In the genomic region with DNA sequence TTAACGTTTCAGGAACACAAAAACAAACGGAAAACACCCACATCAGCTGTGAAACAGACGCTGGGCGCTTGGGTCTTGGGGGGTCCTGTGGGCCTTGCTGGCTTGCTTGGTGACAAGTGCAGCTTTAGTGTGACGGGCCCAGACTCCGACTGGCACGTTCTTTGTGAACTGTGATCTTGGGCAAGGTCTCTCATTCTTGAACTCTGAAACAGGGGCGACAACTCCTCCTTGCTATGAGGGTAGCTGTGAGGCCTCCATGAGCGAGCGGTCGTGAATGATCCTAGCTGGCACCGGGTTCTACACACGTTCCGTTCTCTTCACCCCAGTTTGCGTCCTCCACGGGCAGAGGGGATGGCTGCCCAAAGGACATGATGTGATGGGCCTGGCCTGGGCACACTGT, we compare ENCODE assay signal across 19 cellular contexts. TPM values are rescaled to one million over a fixed set of nuclear protein-coding genes. Genes with fewer than 3 reads are reported as not detected.
A peak's percentile ranks its signal among the peaks of the same experiment; 100 is the strongest.
DNase-seq lines count a peak whose midpoint lies in the region; ATAC-seq and TF ChIP-seq lines count a peak whose summit lies in the region.
"Had no signal": no experiment of that assay in that cellular context is flagged by ENCODE, and none has a peak within 500 bp of the region (broad histone marks: within the 10 kb centered on the region; RNA-seq: fewer than 3 reads in every experiment).

No MANE protein-coding gene starts in this region.

- 91% methylated on average over 16 of the region's 16 CpGs for WGBS in hepatocyte (ENCODE audit: low lambda C conversion rate, missing lambda C conversion rate)
- WGBS in prostate gland, result 88% methylated on average over 16 of the region's 16 CpGs
- 78% methylated on average over 16 of the region's 16 CpGs for WGBS in urinary bladder

- peaks cover 5 to 10% of the 10 kb centered on the region in 2 donors for H3K4me1 Mint-ChIP-seq in immature natural killer cell

- H3K27me3 ChIP-seq in left ventricle myocardium inferior (ENCODE audit: low read depth) (no peaks in the 10 kb centered on the region), hepatocyte (no peaks in the 10 kb centered on the region), prostate gland (replicated peaks; ENCODE audit: insufficient read depth) (no peaks in the 10 kb centered on the region)

- H3K9me2 ChIP-seq in hepatocyte (replicated peaks; ENCODE audit: insufficient read depth), result no peaks in the 10 kb centered on the region

- H3K27ac ChIP-seq in left ventricle myocardium inferior (replicated peaks) (peak overlapping the region; percentile 87), hepatocyte (peak overlapping the region; percentile 74), prostate gland (peak overlapping the region; percentile 60), urinary bladder (ENCODE audit: low read depth) (peak overlapping the region; percentile 4)
- H3K27ac ChIP-seq: KMS-11 had no signal

- H3K9me3 ChIP-seq in left ventricle myocardium inferior (replicated peaks) (no peaks in the 10 kb centered on the region), hepatocyte (ENCODE audit: low read depth) (no peaks in the 10 kb centered on the region), prostate gland (no peaks in the 10 kb centered on the region)

- H4K20me1 ChIP-seq in hepatocyte (ENCODE audit: insufficient read depth, poor library complexity, severe bottlenecking), result no peaks in the 10 kb centered on the region

- H3K4me1 ChIP-seq in left ventricle myocardium inferior, result peaks cover 39% of the 10 kb centered on the region
- H3K4me1 ChIP-seq in hepatocyte (ENCODE audit: insufficient read depth), result peaks cover 12% of the 10 kb centered on the region
- H3K4me1 ChIP-seq in prostate gland (replicated peaks), result peaks cover 4% of the 10 kb centered on the region
- peaks cover 1% of the 10 kb centered on the region for H3K4me1 ChIP-seq in urinary bladder (ENCODE audit: insufficient read depth)

- H3K4me2 ChIP-seq in hepatocyte, result no peak overlapping the region
- H3K4me2 ChIP-seq: KMS-11 had no signal

- H3K4me3 ChIP-seq in left ventricle myocardium inferior (peak overlapping the region; percentile 49), hepatocyte (no peak overlapping the region), prostate gland (no peak overlapping the region), urinary bladder (ENCODE audit: low read depth, low read length) (no peak overlapping the region)

- H3K36me3 ChIP-seq in left ventricle myocardium inferior, result peaks cover 32% of the 10 kb centered on the region
- no peaks in the 10 kb centered on the region for H3K36me3 ChIP-seq in hepatocyte (replicated peaks; ENCODE audit: insufficient read depth, low read depth)
- peaks cover 0 to 5% of the 10 kb centered on the region in 2 donors for H3K36me3 ChIP-seq in prostate gland
- peaks cover 2% of the 10 kb centered on the region for H3K36me3 ChIP-seq in urinary bladder (ENCODE audit: insufficient read depth)

- peaks cover 0 to 3% (median 0%) of the 10 kb centered on the region in 3 donors for H3K27me3 Mint-ChIP-seq in immature natural killer cell (ENCODE audit: low read depth in 3 of 3)
- H3K27me3 Mint-ChIP-seq: CD8-positive, alpha-beta memory T cell had no signal

- no peak overlapping the region for H3K27ac Mint-ChIP-seq in immature natural killer cell
- H3K27ac Mint-ChIP-seq: CD8-positive, alpha-beta memory T cell had no signal

- H3K9me3 Mint-ChIP-seq in immature natural killer cell, result no peaks in the 10 kb centered on the region
- H3K9me3 Mint-ChIP-seq: CD8-positive, alpha-beta memory T cell had no signal

- ATAC-seq in left ventricle myocardium superior, result no peak

- H2AFZ ChIP-seq in hepatocyte, result no peak overlapping the region

- no peak overlapping the region for H3K4me3 Mint-ChIP-seq in immature natural killer cell
- H3K4me3 Mint-ChIP-seq: CD8-positive, alpha-beta memory T cell had no signal

- no peak for TF ChIP-seq POLR2A in prostate gland (IDR thresholded peaks at IDR 0.05)

- peaks cover 7 to 17% (median 16%) of the 10 kb centered on the region in 3 donors for H3K36me3 Mint-ChIP-seq in immature natural killer cell

- TF ChIP-seq CTCF in left ventricle myocardium inferior (IDR thresholded peaks at IDR 0.05; ENCODE audit: borderline replicate concordance), result no peak
- no peak for TF ChIP-seq CTCF in hepatocyte (IDR thresholded peaks at IDR 0.05; ENCODE audit: poor library complexity)
- no peak for TF ChIP-seq CTCF in prostate gland (IDR thresholded peaks at IDR 0.05)

- no peak for DNase-seq in left ventricle myocardium inferior
- no peak for DNase-seq in left ventricle myocardium superior
- no peak for DNase-seq in hepatocyte (ENCODE audit: low spot score)
- DNase-seq in prostate gland (ENCODE audit: low spot score), result no peak
- no peak for DNase-seq in AML-193 (lab: John Stamatoyannopoulos, UW)
- no peak for DNase-seq in immature natural killer cell
- DNase-seq in NCI-H2081 treated with DMSO at 0.1 percent for 48 hours (lab: John Stamatoyannopoulos, UW), result no peak
- DNase-seq: activated CD4-positive, alpha-beta T cell treated with anti-CD3 and anti-CD28 coated beads for 4 hours; activated CD8-positive, alpha-beta memory T cell treated with anti-CD3 and anti-CD28 coated beads, Interleukin-2, amount 50 U/mL, for 4 hours; CD8-positive, alpha-beta memory T cell; DMS79; erythroblast; NCI-H1092 treated with DMSO at 0.1 percent for 48 hours; NCI-H774; nucleus accumbens had no signal

- peaks cover 2% of the 10 kb centered on the region for H3K79me2 ChIP-seq in hepatocyte

- intact Hi-C loops in left ventricle myocardium inferior (cut with micrococcal nuclease) (no loop called here), left ventricle myocardium superior (cut with micrococcal nuclease) (no loop called here), prostate gland (cut with DNase I) (loop anchor here (10.0 kb wide), 1 partner anchor 59 kb away; no protein-coding TSS in a partner anchor)

RNA-seq across cellular contexts. Expression of gene COLEC11, which starts 8.7 kb away (rescaled TPM):
- total RNA-seq in left ventricle myocardium inferior (4.9 TPM), left ventricle myocardium superior (2.1 TPM), hepatocyte (22.6 TPM in 2 replicates), prostate gland (10 to 100 TPM in 1 of 2 donors, 1 to 10 TPM in 1; 2.9 to 10.5 TPM), urinary bladder (2.9 TPM)
- polyA plus RNA-seq in hepatocyte (20.9 and 21.5 TPM in 2 replicates), urinary bladder (23.1 TPM), immature natural killer cell (not detected)
- total RNA-seq: kidney epithelial cell, mononuclear cell had no signal
- polyA plus RNA-seq: CD8-positive, alpha-beta memory T cell had no signal

RNA-seq across cellular contexts. Expression of gene RPS7, which starts 11.2 kb away (rescaled TPM):
- total RNA-seq in left ventricle myocardium inferior (583 TPM), left ventricle myocardium superior (574 TPM), hepatocyte (3,340 and 3,712 TPM in 2 replicates), prostate gland (1,000 to 10,000 TPM; 1,200 to 3,706 TPM), urinary bladder (1,697 TPM)
- polyA plus RNA-seq in hepatocyte (400 and 446 TPM in 2 replicates), urinary bladder (1,568 TPM), immature natural killer cell (1,000 to 10,000 TPM in 1 of 3 donors, 100 to 1,000 TPM in 2; 479 to 1,432 (median 642) TPM)

RNA-seq across cellular contexts. Expression of gene RNASEH1, which starts 28.1 kb away (rescaled TPM):
- total RNA-seq in left ventricle myocardium inferior (20.9 TPM), left ventricle myocardium superior (22.9 TPM), hepatocyte (15.3 and 16.6 TPM in 2 replicates), prostate gland (10 to 100 TPM; 19.1 to 31.5 TPM), urinary bladder (18.1 TPM)
- polyA plus RNA-seq in hepatocyte (25.6 and 26.9 TPM in 2 replicates), urinary bladder (22.2 TPM), immature natural killer cell (10 to 100 TPM; 26.6 to 43.2 (median 41.6) TPM)

Comparison
In these comparisons a context has a peak if more than half of its experiments do, and no peak if none do; other contexts are left out.
1. H3K27ac ChIP-seq: peak in every context shown above with its lines; median percentile 87 in left ventricle myocardium inferior; 74 in hepatocyte; 60 in prostate gland; 4 in urinary bladder.